In the genomic region with DNA sequence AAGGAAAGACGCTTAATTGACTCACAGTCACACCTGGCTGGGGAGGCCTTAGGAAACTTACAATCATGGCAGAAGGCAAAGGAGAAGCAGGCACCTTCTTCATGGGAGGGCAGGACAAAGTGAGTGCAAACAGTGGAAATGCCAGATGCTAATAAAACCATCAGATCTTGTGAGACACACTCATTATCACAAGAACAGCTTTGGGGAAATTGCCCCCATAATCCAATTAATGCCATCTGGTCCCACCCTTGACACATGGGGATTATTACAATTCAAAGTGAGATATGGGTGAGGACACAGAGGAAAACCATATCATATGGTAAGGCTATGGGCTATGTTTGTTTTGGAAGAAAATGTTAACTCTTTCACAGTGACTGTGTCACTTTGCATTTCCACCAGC, we compare ENCODE assay signal across 31 cellular contexts.
"Had no signal": no experiment of that assay in that cellular context is flagged by ENCODE, and none has a peak within 500 bp of the region (broad histone marks: within the 10 kb centered on the region; RNA-seq: fewer than 3 reads in every experiment).

No MANE protein-coding gene starts in this region.

- H3K27me3 ChIP-seq: ascending aorta, breast epithelium, cardiac muscle cell, colonic mucosa, esophagus squamous epithelium, gastroesophageal sphincter had no signal

- ATAC-seq: activated naive CD4-positive, alpha-beta T cell treated with anti-CD3 and anti-CD28 coated beads, Interleukin-2, amount 50 U/mL, for 72 hours; activated T-cell treated with anti-CD3 and anti-CD28 coated beads, Interleukin-2, amount 50 U/mL, for 72 hours; gastroesophageal sphincter; T-helper 17 cell had no signal

- H3K36me3 Mint-ChIP-seq: activated naive CD4-positive, alpha-beta T cell treated with anti-CD3 and anti-CD28 coated beads, Interleukin-2, amount 10 ng/mL, durations not matched to agents 7 days and 5 days; activated naive CD4-positive, alpha-beta T cell treated with anti-CD3 and anti-CD28 coated beads, Interleukin-2, amount 50 U/mL, for 72 hours; activated naive CD8-positive, alpha-beta T cell treated with anti-CD3 and anti-CD28 coated beads, Interleukin-2, amount 10 ng/mL, durations not matched to agents 7 days and 5 days; brain had no signal

- H3K4me3 Mint-ChIP-seq: activated CD4-positive, alpha-beta memory T cell treated with anti-CD3 and anti-CD28 coated beads, Interleukin-2, amount 10 ng/mL, durations not matched to agents 7 days and 5 days; activated CD4-positive, alpha-beta T cell treated with anti-CD3 and anti-CD28 coated beads, Interleukin-2, amount 10 ng/mL, durations not matched to agents 7 days and 5 days; activated naive CD4-positive, alpha-beta T cell treated with anti-CD3 and anti-CD28 coated beads, Interleukin-2, amount 10 ng/mL, durations not matched to agents 7 days and 5 days; activated naive CD8-positive, alpha-beta T cell treated with anti-CD3 and anti-CD28 coated beads, Interleukin-2, amount 10 ng/mL, durations not matched to agents 7 days and 5 days; activated T-cell treated with anti-CD3 and anti-CD28 coated beads, Interleukin-2, amount 50 U/mL, for 24 hours; activated T-cell treated with anti-CD3 and anti-CD28 coated beads, Interleukin-2, amount 50 U/mL, for 72 hours; brain; T-helper 17 cell; T-helper 2 cell treated with Interferon-gamma antibody and Interleukin-4, amounts not matched to agents 5 μg/mL and 100 μg/mL, for 36 hours had no signal

- H3K9me3 Mint-ChIP-seq: activated CD4-positive, alpha-beta memory T cell treated with anti-CD3 and anti-CD28 coated beads, Interleukin-2, amount 10 ng/mL, durations not matched to agents 7 days and 5 days; activated CD4-positive, alpha-beta T cell treated with anti-CD3 and anti-CD28 coated beads, Interleukin-2, amount 10 ng/mL, durations not matched to agents 7 days and 5 days; activated naive CD4-positive, alpha-beta T cell treated with anti-CD3 and anti-CD28 coated beads, Interleukin-2, amount 10 ng/mL, durations not matched to agents 7 days and 5 days; activated naive CD8-positive, alpha-beta T cell treated with anti-CD3 and anti-CD28 coated beads, Interleukin-2, amount 10 ng/mL, durations not matched to agents 7 days and 5 days had no signal

- DNase-seq: activated CD4-positive, alpha-beta memory T cell treated with anti-CD3 and anti-CD28 coated beads, Interleukin-2, amount 10 ng/mL, durations not matched to agents 7 days and 5 days; activated CD4-positive, alpha-beta T cell treated with anti-CD3 and anti-CD28 coated beads for 4 hours; activated CD4-positive, alpha-beta T cell treated with anti-CD3 and anti-CD28 coated beads, Interleukin-2, amount 10 ng/mL, durations not matched to agents 7 days and 5 days; activated CD4-positive, alpha-beta T cell treated with anti-CD3 and anti-CD28 coated beads, Interleukin-2, amount 50 U/mL, for 4 hours; activated CD4-positive, CD25-positive, alpha-beta regulatory T cell; activated CD4-positive, CD25-positive, alpha-beta regulatory T cell treated with anti-CD3 and anti-CD28 coated beads, Interleukin-2, amount 50 U/mL, for 72 hours; activated CD8-positive, alpha-beta memory T cell treated with anti-CD3 and anti-CD28 coated beads, Interleukin-2, amount 50 U/mL, for 48 hours; activated gamma-delta T cell; activated naive CD4-positive, alpha-beta T cell; activated naive CD4-positive, alpha-beta T cell treated with anti-CD3 and anti-CD28 coated beads, Interleukin-2, amount 10 ng/mL, durations not matched to agents 7 days and 5 days; activated naive CD8-positive, alpha-beta T cell treated with anti-CD3 and anti-CD28 coated beads, Interleukin-2, amount 10 ng/mL, durations not matched to agents 7 days and 5 days; activated T-cell treated with anti-CD3 and anti-CD28 coated beads for 4 hours; activated T-cell treated with anti-CD3 and anti-CD28 coated beads, Interleukin-2, amount 50 U/mL, for 24 hours; activated T-cell treated with anti-CD3 and anti-CD28 coated beads, Interleukin-2, amount 50 U/mL, for 72 hours; central memory CD4-positive, alpha-beta T cell; cerebellar nuclear complex; colonic mucosa; effector CD8-positive, alpha-beta T cell; esophagus squamous epithelium; foreskin melanocyte; T-helper 1 cell; T-helper 17 cell had no signal

- H3K9me3 ChIP-seq: ascending aorta, breast epithelium, colonic mucosa had no signal

- H3K27ac ChIP-seq: ascending aorta, breast epithelium, cardiac muscle cell, colonic mucosa, epithelial cell of prostate, esophagus squamous epithelium, gastroesophageal sphincter had no signal

- H3K4me1 Mint-ChIP-seq: activated CD4-positive, alpha-beta memory T cell treated with anti-CD3 and anti-CD28 coated beads, Interleukin-2, amount 10 ng/mL, durations not matched to agents 7 days and 5 days; activated CD4-positive, alpha-beta T cell treated with anti-CD3 and anti-CD28 coated beads, Interleukin-2, amount 10 ng/mL, durations not matched to agents 7 days and 5 days; activated naive CD4-positive, alpha-beta T cell treated with anti-CD3 and anti-CD28 coated beads, Interleukin-2, amount 10 ng/mL, durations not matched to agents 7 days and 5 days; activated naive CD8-positive, alpha-beta T cell treated with anti-CD3 and anti-CD28 coated beads, Interleukin-2, amount 10 ng/mL, durations not matched to agents 7 days and 5 days; brain; T-helper 17 cell had no signal

- H3K36me3 ChIP-seq: ascending aorta, breast epithelium, cardiac muscle cell, colonic mucosa, esophagus squamous epithelium, gastroesophageal sphincter had no signal

- H3K27ac Mint-ChIP-seq: activated CD4-positive, alpha-beta memory T cell treated with anti-CD3 and anti-CD28 coated beads, Interleukin-2, amount 10 ng/mL, durations not matched to agents 7 days and 5 days; activated CD4-positive, alpha-beta T cell treated with anti-CD3 and anti-CD28 coated beads, Interleukin-2, amount 10 ng/mL, durations not matched to agents 7 days and 5 days; activated naive CD4-positive, alpha-beta T cell treated with anti-CD3 and anti-CD28 coated beads, Interleukin-2, amount 10 ng/mL, durations not matched to agents 7 days and 5 days; activated naive CD4-positive, alpha-beta T cell treated with anti-CD3 and anti-CD28 coated beads, Interleukin-2, amount 50 U/mL, for 72 hours; activated naive CD8-positive, alpha-beta T cell treated with anti-CD3 and anti-CD28 coated beads, Interleukin-2, amount 10 ng/mL, durations not matched to agents 7 days and 5 days; activated T-cell treated with anti-CD3 and anti-CD28 coated beads, Interleukin-2, amount 50 U/mL, for 24 hours; activated T-cell treated with anti-CD3 and anti-CD28 coated beads, Interleukin-2, amount 50 U/mL, for 72 hours; brain; T-helper 17 cell; T-helper 2 cell treated with Interferon-gamma antibody and Interleukin-4, amounts not matched to agents 5 μg/mL and 100 μg/mL, for 36 hours had no signal

- H3K4me3 ChIP-seq: ascending aorta, breast epithelium, cardiac muscle cell, colonic mucosa, esophagus squamous epithelium, gastroesophageal sphincter had no signal

- FAIRE-seq: endothelial cell of umbilical vein had no signal

- H3K27me3 Mint-ChIP-seq: activated CD4-positive, alpha-beta memory T cell treated with anti-CD3 and anti-CD28 coated beads, Interleukin-2, amount 10 ng/mL, durations not matched to agents 7 days and 5 days; activated CD4-positive, alpha-beta T cell treated with anti-CD3 and anti-CD28 coated beads, Interleukin-2, amount 10 ng/mL, durations not matched to agents 7 days and 5 days; activated naive CD4-positive, alpha-beta T cell treated with anti-CD3 and anti-CD28 coated beads, Interleukin-2, amount 10 ng/mL, durations not matched to agents 7 days and 5 days; activated naive CD8-positive, alpha-beta T cell treated with anti-CD3 and anti-CD28 coated beads, Interleukin-2, amount 10 ng/mL, durations not matched to agents 7 days and 5 days; T-helper 17 cell had no signal

- H3K4me1 ChIP-seq: ascending aorta, breast epithelium, colonic mucosa, esophagus squamous epithelium, gastroesophageal sphincter had no signal
